In the genomic region with DNA sequence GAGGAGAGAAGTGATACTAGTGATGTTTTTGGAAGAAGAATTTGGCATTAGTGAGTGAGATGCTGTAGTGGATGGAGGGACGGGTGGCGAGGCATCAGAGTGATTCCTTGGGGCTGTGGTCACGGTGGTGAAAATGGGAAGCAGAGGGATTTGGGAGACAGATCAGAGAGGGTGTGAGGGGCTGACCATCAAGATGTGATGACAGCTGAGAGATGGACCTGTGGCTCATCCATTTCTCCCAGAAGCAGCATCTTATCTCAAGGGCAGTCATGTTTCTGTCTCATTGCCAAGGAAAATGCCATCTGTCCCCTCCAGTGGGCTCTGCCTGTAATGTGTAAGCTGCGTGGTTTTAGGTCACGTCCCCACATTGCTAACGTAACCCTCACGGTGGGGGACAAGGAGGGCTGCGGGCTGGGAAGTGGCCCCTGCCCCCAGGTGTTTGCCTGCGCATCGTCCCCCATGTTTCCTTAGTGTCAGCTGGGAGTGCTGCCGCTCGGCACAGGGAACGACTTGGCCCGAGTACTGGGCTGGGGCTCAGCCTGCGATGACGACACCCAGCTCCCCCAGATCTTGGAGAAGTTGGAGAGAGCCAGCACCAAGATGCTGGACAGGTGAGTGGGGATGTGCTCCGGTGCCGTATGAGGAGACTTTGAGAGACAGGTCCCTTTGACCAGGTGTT, we compare ENCODE assay signal across 1 cellular context.
TF ChIP-seq lines count a peak whose summit lies in the region.

No MANE protein-coding gene starts in this region.

TF ChIP-seq in WTC11, 78 proteins besides CTCF, POLR2A, EP300 and RAD21 (continued from another document):
- TF ChIP-seq ARID4B (CRISPR knock-in tag; IDR thresholded peaks at IDR 0.05; ENCODE audit: borderline replicate concordance), result no peak
- TF ChIP-seq ZSCAN18 (CRISPR knock-in tag; IDR thresholded peaks at IDR 0.05), result no peak
- TF ChIP-seq ZNF671 (CRISPR knock-in tag; IDR thresholded peaks at IDR 0.05), result no peak
- TF ChIP-seq PREB (CRISPR knock-in tag; IDR thresholded peaks at IDR 0.05; ENCODE audit: borderline replicate concordance), result no peak
- no peak for TF ChIP-seq ETV6 (CRISPR knock-in tag; IDR thresholded peaks at IDR 0.05)
- TF ChIP-seq IRF2 (CRISPR knock-in tag; IDR thresholded peaks at IDR 0.05; ENCODE audit: borderline replicate concordance, low read depth), result no peak
- no peak for TF ChIP-seq HMGXB4 (CRISPR knock-in tag; IDR thresholded peaks at IDR 0.05)
- no peak for TF ChIP-seq ESRRA (CRISPR knock-in tag; IDR thresholded peaks at IDR 0.05; ENCODE audit: borderline replicate concordance)
- TF ChIP-seq NR3C1 (CRISPR knock-in tag; conservative IDR thresholded peaks at IDR 0.05; ENCODE audit: low read depth), result no peak
- TF ChIP-seq SMAD4 (CRISPR knock-in tag; IDR thresholded peaks at IDR 0.05), result no peak
- no peak for TF ChIP-seq ZNF425 (CRISPR knock-in tag; conservative IDR thresholded peaks at IDR 0.05)
- no peak for TF ChIP-seq FOXK1 (CRISPR knock-in tag; IDR thresholded peaks at IDR 0.05)
- TF ChIP-seq FOXJ3 (CRISPR knock-in tag; IDR thresholded peaks at IDR 0.05; ENCODE audit: borderline replicate concordance), result no peak
